1 cellular context compared by ENCODE assay signal in the genomic region with DNA sequence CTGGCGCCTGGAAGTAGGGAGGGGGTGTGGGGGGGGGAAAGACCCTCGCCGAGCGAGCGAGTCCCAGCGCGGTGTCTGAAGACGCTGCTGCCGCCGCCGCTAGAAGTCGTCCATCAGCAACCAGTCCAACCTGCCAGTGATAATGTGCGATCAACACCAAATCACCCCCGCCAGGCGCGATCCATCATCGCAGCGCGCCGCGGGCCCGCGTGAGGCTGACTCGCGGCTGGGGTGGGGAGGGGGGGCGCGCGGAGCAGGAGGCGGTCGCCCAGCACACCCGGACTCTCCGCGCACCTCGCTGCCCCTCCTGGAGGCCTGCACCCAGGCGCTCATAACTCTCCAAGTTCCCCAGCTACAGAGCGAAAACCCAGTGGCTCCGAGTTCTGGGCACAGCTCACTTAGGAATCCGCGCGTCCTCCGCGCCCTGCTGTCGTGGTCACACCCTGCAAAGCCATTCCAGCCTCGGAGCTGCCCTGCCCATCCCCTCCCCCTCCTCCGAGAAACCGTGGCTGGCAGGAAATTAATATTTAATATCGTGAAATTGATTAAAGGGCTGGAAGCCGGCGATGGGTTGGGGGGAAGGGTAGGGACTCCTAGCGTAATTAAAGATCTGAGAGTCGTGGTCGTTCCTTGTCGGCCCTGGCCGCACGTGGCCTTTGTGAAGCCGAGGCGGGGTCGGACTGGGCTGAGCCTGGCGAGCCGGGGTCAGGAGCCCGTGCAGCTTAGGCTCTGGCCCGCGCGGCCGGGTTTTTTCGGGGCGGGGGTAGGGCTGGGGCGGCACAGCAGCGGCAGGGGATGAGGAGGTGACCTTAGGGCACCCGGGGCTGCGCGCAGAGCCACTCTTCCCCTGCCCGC.
TF ChIP-seq lines count a peak whose summit lies in the region.

No MANE protein-coding gene starts in this region.

TF ChIP-seq in K562, 482 proteins besides CTCF, POLR2A, EP300 and RAD21 (continued from another document):
- TF ChIP-seq, protein P1, sequence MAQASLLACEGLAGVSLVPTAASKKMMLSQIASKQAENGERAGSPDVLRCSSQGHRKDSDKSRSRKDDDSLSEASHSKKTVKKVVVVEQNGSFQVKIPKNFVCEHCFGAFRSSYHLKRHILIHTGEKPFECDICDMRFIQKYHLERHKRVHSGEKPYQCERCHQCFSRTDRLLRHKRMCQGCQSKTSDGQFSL (CRISPR knock-in tag; IDR thresholded peaks at IDR 0.05), result peak; percentile 88
- TF ChIP-seq, protein P1 (tag; IDR thresholded peaks at IDR 0.05), result no peak; a peak in 1 of 4 replicates
- TF ChIP-seq SRF (CRISPR knock-in tag; IDR thresholded peaks at IDR 0.05) (no peak), TAF15 (IDR thresholded peaks at IDR 0.05; ENCODE audit: low read depth, low read length) (no peak), YY1 (IDR thresholded peaks at IDR 0.05; ENCODE audit: borderline replicate concordance in 1 of 3, control insufficient read depth in 1 of 3, extremely low read depth in 1 of 3, insufficient read depth in 3 of 3, insufficient read length in 1 of 3, insufficient replicate concordance in 2 of 3, low read depth in 1 of 3, low read length in 2 of 3) (peak in 1 of 3 experiments; percentile 16), JUND (IDR thresholded peaks at IDR 0.05; ENCODE audit: borderline replicate concordance, low read depth, low read length) (no peak), JUND (tag; IDR thresholded peaks at IDR 0.05; ENCODE audit: borderline replicate concordance, low read depth, low read length) (no peak), SREBF2 (CRISPR knock-in tag; IDR thresholded peaks at IDR 0.05) (no peak), NCOR1 (IDR thresholded peaks at IDR 0.05) (no peak), COPS2 (conservative IDR thresholded peaks at IDR 0.05) (no peak), PCBP1 (IDR thresholded peaks at IDR 0.05; ENCODE audit: low read depth, low read length, poor library complexity, severe bottlenecking) (peak; percentile 15), POLR2G (IDR thresholded peaks at IDR 0.05; ENCODE audit: low read depth, low read length) (peak; percentile 75), ZNF436 (CRISPR knock-in tag; IDR thresholded peaks at IDR 0.05) (no peak), CCNT2 (IDR thresholded peaks at IDR 0.05; ENCODE audit: borderline replicate concordance, extremely low read depth, insufficient read length, low read depth, low read length) (no peak), ZNF174 (CRISPR knock-in tag; IDR thresholded peaks at IDR 0.05) (no peak), HNRNPH1 (optimal IDR thresholded peaks at IDR 0.05; ENCODE audit: low read depth, low read length) (no peak), MTA1 (IDR thresholded peaks at IDR 0.05; ENCODE audit: borderline replicate concordance) (no peak), RNF2 (IDR thresholded peaks at IDR 0.05) (no peak), TCF3 (CRISPR knock-in tag; IDR thresholded peaks at IDR 0.05) (peak; percentile 52; the same call in 1 of the 2 replicates)
- TF ChIP-seq, protein P2, sequence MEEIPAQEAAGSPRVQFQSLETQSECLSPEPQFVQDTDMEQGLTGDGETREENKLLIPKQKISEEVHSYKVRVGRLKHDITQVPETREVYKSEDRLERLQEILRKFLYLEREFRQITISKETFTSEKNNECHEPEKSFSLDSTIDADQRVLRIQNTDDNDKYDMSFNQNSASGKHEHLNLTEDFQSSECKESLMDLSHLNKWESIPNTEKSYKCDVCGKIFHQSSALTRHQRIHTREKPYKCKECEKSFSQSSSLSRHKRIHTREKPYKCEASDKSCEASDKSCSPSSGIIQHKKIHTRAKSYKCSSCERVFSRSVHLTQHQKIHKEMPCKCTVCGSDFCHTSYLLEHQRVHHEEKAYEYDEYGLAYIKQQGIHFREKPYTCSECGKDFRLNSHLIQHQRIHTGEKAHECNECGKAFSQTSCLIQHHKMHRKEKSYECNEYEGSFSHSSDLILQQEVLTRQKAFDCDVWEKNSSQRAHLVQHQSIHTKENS (CRISPR knock-in tag; IDR thresholded peaks at IDR 0.05), result no peak
- TF ChIP-seq, protein P3, sequence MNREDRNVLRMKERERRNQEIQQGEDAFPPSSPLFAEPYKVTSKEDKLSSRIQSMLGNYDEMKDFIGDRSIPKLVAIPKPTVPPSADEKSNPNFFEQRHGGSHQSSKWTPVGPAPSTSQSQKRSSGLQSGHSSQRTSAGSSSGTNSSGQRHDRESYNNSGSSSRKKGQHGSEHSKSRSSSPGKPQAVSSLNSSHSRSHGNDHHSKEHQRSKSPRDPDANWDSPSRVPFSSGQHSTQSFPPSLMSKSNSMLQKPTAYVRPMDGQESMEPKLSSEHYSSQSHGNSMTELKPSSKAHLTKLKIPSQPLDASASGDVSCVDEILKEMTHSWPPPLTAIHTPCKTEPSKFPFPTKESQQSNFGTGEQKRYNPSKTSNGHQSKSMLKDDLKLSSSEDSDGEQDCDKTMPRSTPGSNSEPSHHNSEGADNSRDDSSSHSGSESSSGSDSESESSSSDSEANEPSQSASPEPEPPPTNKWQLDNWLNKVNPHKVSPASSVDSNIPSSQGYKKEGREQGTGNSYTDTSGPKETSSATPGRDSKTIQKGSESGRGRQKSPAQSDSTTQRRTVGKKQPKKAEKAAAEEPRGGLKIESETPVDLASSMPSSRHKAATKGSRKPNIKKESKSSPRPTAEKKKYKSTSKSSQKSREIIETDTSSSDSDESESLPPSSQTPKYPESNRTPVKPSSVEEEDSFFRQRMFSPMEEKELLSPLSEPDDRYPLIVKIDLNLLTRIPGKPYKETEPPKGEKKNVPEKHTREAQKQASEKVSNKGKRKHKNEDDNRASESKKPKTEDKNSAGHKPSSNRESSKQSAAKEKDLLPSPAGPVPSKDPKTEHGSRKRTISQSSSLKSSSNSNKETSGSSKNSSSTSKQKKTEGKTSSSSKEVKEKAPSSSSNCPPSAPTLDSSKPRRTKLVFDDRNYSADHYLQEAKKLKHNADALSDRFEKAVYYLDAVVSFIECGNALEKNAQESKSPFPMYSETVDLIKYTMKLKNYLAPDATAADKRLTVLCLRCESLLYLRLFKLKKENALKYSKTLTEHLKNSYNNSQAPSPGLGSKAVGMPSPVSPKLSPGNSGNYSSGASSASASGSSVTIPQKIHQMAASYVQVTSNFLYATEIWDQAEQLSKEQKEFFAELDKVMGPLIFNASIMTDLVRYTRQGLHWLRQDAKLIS (CRISPR knock-in tag; IDR thresholded peaks at IDR 0.05), result peak; percentile 51; the same call in 1 of the 2 replicates
- TF ChIP-seq, protein P4, sequence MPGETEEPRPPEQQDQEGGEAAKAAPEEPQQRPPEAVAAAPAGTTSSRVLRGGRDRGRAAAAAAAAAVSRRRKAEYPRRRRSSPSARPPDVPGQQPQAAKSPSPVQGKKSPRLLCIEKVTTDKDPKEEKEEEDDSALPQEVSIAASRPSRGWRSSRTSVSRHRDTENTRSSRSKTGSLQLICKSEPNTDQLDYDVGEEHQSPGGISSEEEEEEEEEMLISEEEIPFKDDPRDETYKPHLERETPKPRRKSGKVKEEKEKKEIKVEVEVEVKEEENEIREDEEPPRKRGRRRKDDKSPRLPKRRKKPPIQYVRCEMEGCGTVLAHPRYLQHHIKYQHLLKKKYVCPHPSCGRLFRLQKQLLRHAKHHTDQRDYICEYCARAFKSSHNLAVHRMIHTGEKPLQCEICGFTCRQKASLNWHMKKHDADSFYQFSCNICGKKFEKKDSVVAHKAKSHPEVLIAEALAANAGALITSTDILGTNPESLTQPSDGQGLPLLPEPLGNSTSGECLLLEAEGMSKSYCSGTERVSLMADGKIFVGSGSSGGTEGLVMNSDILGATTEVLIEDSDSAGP (CRISPR knock-in tag; IDR thresholded peaks at IDR 0.05), result no peak
